18 cellular contexts compared by ENCODE assay signal in genomic region chr17:63704836-63705235, GRCh38. TPM values are rescaled to one million over a fixed set of nuclear protein-coding genes. Genes with fewer than 3 reads are reported as not detected.
A peak's percentile ranks its signal among the peaks of the same experiment; 100 is the strongest.
DNase-seq lines count a peak whose midpoint lies in the region; ATAC-seq and TF ChIP-seq lines count a peak whose summit lies in the region.
"Had no signal": no experiment of that assay in that cellular context is flagged by ENCODE, and none has a peak within 500 bp of the region (broad histone marks: within the 10 kb centered on the region; RNA-seq: fewer than 3 reads in every experiment).

No MANE protein-coding gene starts in this region.

- no peak for TF ChIP-seq CTCF in colonic mucosa (IDR thresholded peaks at IDR 0.05)
- no peak for TF ChIP-seq CTCF in WTC11 (IDR thresholded peaks at IDR 0.05)

- H3K27ac Mint-ChIP-seq in stimulated activated naive CD8-positive, alpha-beta T cell treated with anti-CD3 and anti-CD28 coated beads, Interleukin-15, Interleukin-2, amounts not matched to agents 100 ng/mL and 50 ng/mL, for 24 hours: peak overlapping the region; percentile 65
- H3K27ac Mint-ChIP-seq in T-helper 17 cell (no peak overlapping the region), naive B cell (peak overlapping the region in 3 of 6 donors; percentile 20 to 80 (median 79)), WTC11 (no peak overlapping the region)
- H3K27ac Mint-ChIP-seq: nephron progenitor cell had no signal

- no peak overlapping the region for H3K9ac ChIP-seq in colonic mucosa (ENCODE audit: low read depth in 2 of 2, low read length in 2 of 2)

- no peak overlapping the region for H3K27ac ChIP-seq in colonic mucosa

- no peak overlapping the region for H3K4me3 Mint-ChIP-seq in stimulated activated naive CD8-positive, alpha-beta T cell treated with anti-CD3 and anti-CD28 coated beads, Interleukin-15, Interleukin-2, amounts not matched to agents 100 ng/mL and 50 ng/mL, for 24 hours
- H3K4me3 Mint-ChIP-seq in T-helper 17 cell: peak overlapping the region; percentile 83
- peak overlapping the region in 5 of 8 donors; percentile 10 to 69 (median 29) for H3K4me3 Mint-ChIP-seq in naive B cell
- H3K4me3 Mint-ChIP-seq in WTC11: no peak overlapping the region
- no peak overlapping the region for H3K4me3 Mint-ChIP-seq in activated T-cell treated with anti-CD3 and anti-CD28 coated beads, Interleukin-2, amount 50 U/mL, for 4 hours
- H3K4me3 Mint-ChIP-seq: nephron progenitor cell had no signal

- no peaks in the 10 kb centered on the region for H3K4me1 ChIP-seq in colonic mucosa

- peaks cover 80% of the 10 kb centered on the region for H3K4me1 Mint-ChIP-seq in stimulated activated naive CD8-positive, alpha-beta T cell treated with anti-CD3 and anti-CD28 coated beads, Interleukin-15, Interleukin-2, amounts not matched to agents 100 ng/mL and 50 ng/mL, for 24 hours (ENCODE audit: low read depth)
- H3K4me1 Mint-ChIP-seq in T-helper 17 cell (peaks cover 68% of the 10 kb centered on the region), naive B cell (peaks cover 51 to 74% (median 72%) of the 10 kb centered on the region in 3 donors), WTC11 (peaks cover 21% of the 10 kb centered on the region)
- H3K4me1 Mint-ChIP-seq in activated T-cell treated with anti-CD3 and anti-CD28 coated beads, Interleukin-2, amount 50 U/mL, for 4 hours (ENCODE audit: low read depth): peaks cover 82% of the 10 kb centered on the region

- CTCF ChIA-PET in WTC11 (lab: Charles Lee): no interaction called here

- H3K4me3 ChIP-seq in colonic mucosa: no peak overlapping the region

- no peak for ATAC-seq in stimulated activated naive CD8-positive, alpha-beta T cell treated with anti-CD3 and anti-CD28 coated beads, Interleukin-15, Interleukin-2, amounts not matched to agents 100 U/mL and 50 U/mL, for 24 hours
- ATAC-seq in T-helper 17 cell: no peak
- no peak for ATAC-seq in naive B cell (ENCODE audit: low read depth in 2 of 2)
- ATAC-seq in WTC11: no peak
- no peak for ATAC-seq in activated T-cell treated with anti-CD3 and anti-CD28 coated beads, Interleukin-2, amount 50 U/mL, for 4 hours
- ATAC-seq: sciatic nerve had no signal

- peaks cover 34% of the 10 kb centered on the region for H3K36me3 Mint-ChIP-seq in stimulated activated naive CD8-positive, alpha-beta T cell treated with anti-CD3 and anti-CD28 coated beads, Interleukin-15, Interleukin-2, amounts not matched to agents 100 ng/mL and 50 ng/mL, for 24 hours (ENCODE audit: low read depth)
- no peaks in the 10 kb centered on the region for H3K36me3 Mint-ChIP-seq in T-helper 17 cell (ENCODE audit: low read depth)
- H3K36me3 Mint-ChIP-seq in naive B cell: peaks cover 0 to 8% of the 10 kb centered on the region in 2 donors
- H3K36me3 Mint-ChIP-seq in WTC11: peaks cover 31% of the 10 kb centered on the region
- H3K36me3 Mint-ChIP-seq in activated T-cell treated with anti-CD3 and anti-CD28 coated beads, Interleukin-2, amount 50 U/mL, for 4 hours (ENCODE audit: insufficient read depth): peaks cover 18% of the 10 kb centered on the region

- POLR2A ChIA-PET in WTC11 (lab: Charles Lee): no interaction called here

- no peak for DNase-seq in stimulated activated naive CD8-positive, alpha-beta T cell treated with anti-CD3 and anti-CD28 coated beads, Interleukin-15, Interleukin-2, amounts not matched to agents 100 U/mL and 50 U/mL, for 24 hours
- DNase-seq in T-helper 17 cell: no peak
- DNase-seq in naive B cell: no peak
- DNase-seq in colonic mucosa: no peak
- DNase-seq in WTC11 (ENCODE audit: low spot score): no peak
- no peak for DNase-seq in activated T-cell treated with anti-CD3 and anti-CD28 coated beads, Interleukin-2, amount 50 U/mL, for 4 hours
- DNase-seq: activated CD4-positive, alpha-beta T cell treated with anti-CD3 and anti-CD28 coated beads, Interleukin-2, amount 50 U/mL, for 1 hour; aorta; glutamatergic neuron; HCEC 1CT; KBM-7; NCI-H146; NCI-H2171; NCI-H526 treated with DMSO at 0.1 percent for 48 hours; nephron progenitor cell; stimulated activated CD4-positive, alpha-beta T cell treated with anti-CD3 and anti-CD28 coated beads, Interleukin-15, amount 100 ng/mL, for 24 hours had no signal

- no peaks in the 10 kb centered on the region for H3K9me3 ChIP-seq in T-helper 17 cell (ENCODE audit: control insufficient read depth, low read length, poor library complexity, severe bottlenecking)
- H3K9me3 ChIP-seq in colonic mucosa: no peaks in the 10 kb centered on the region

- no peaks in the 10 kb centered on the region for H3K27me3 Mint-ChIP-seq in stimulated activated naive CD8-positive, alpha-beta T cell treated with anti-CD3 and anti-CD28 coated beads, Interleukin-15, Interleukin-2, amounts not matched to agents 100 ng/mL and 50 ng/mL, for 24 hours
- H3K27me3 Mint-ChIP-seq in T-helper 17 cell: no peaks in the 10 kb centered on the region
- H3K27me3 Mint-ChIP-seq in naive B cell: no peaks in the 10 kb centered on the region
- peaks cover 6% of the 10 kb centered on the region; the same call in 1 of the 2 replicates for H3K27me3 Mint-ChIP-seq in WTC11 (ENCODE audit: low read depth)
- no peaks in the 10 kb centered on the region for H3K27me3 Mint-ChIP-seq in activated T-cell treated with anti-CD3 and anti-CD28 coated beads, Interleukin-2, amount 50 U/mL, for 4 hours (ENCODE audit: low read depth)

- no peaks in the 10 kb centered on the region for H3K27me3 ChIP-seq in colonic mucosa

- intact Hi-C loops in colonic mucosa (cut with DNase I): loop anchor here (10.0 kb wide), 1 partner anchor 280 kb away; no protein-coding TSS in a partner anchor

- H3K36me3 ChIP-seq in colonic mucosa: no peaks in the 10 kb centered on the region

- no peaks in the 10 kb centered on the region for H3K9me3 Mint-ChIP-seq in stimulated activated naive CD8-positive, alpha-beta T cell treated with anti-CD3 and anti-CD28 coated beads, Interleukin-15, Interleukin-2, amounts not matched to agents 100 ng/mL and 50 ng/mL, for 24 hours
- H3K9me3 Mint-ChIP-seq in naive B cell: no peaks in the 10 kb centered on the region
- H3K9me3 Mint-ChIP-seq in WTC11: no peaks in the 10 kb centered on the region
- H3K9me3 Mint-ChIP-seq in activated T-cell treated with anti-CD3 and anti-CD28 coated beads, Interleukin-2, amount 50 U/mL, for 4 hours: no peaks in the 10 kb centered on the region
- H3K9me3 Mint-ChIP-seq: nephron progenitor cell had no signal

TF ChIP-seq in WTC11, 78 proteins besides CTCF, POLR2A, EP300 and RAD21 (continues in another document):
- TF ChIP-seq IRF2 (CRISPR knock-in tag; IDR thresholded peaks at IDR 0.05; ENCODE audit: borderline replicate concordance, low read depth) (no peak), MXD4 (CRISPR knock-in tag; IDR thresholded peaks at IDR 0.05; ENCODE audit: borderline replicate concordance) (no peak), E2F4 (CRISPR knock-in tag; IDR thresholded peaks at IDR 0.05; ENCODE audit: borderline replicate concordance, low read depth) (no peak), ZNF423 (CRISPR knock-in tag; IDR thresholded peaks at IDR 0.05) (no peak), ZNF121 (CRISPR knock-in tag; IDR thresholded peaks at IDR 0.05) (no peak), ZNF138 (CRISPR knock-in tag; conservative IDR thresholded peaks at IDR 0.05) (no peak), EMX1 (CRISPR knock-in tag; IDR thresholded peaks at IDR 0.05) (no peak)
- TF ChIP-seq, protein P1, sequence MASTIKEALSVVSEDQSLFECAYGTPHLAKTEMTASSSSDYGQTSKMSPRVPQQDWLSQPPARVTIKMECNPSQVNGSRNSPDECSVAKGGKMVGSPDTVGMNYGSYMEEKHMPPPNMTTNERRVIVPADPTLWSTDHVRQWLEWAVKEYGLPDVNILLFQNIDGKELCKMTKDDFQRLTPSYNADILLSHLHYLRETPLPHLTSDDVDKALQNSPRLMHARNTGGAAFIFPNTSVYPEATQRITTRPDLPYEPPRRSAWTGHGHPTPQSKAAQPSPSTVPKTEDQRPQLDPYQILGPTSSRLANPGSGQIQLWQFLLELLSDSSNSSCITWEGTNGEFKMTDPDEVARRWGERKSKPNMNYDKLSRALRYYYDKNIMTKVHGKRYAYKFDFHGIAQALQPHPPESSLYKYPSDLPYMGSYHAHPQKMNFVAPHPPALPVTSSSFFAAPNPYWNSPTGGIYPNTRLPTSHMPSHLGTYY (CRISPR knock-in tag; IDR thresholded peaks at IDR 0.05): no peak
- TF ChIP-seq, protein P2, sequence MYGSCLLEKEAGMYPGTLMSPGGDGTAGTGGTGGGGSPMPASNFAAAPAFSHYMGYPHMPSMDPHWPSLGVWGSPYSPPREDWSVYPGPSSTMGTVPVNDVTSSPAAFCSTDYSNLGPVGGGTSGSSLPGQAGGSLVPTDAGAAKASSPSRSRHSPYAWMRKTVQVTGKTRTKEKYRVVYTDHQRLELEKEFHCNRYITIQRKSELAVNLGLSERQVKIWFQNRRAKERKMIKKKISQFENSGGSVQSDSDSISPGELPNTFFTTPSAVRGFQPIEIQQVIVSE (CRISPR knock-in tag; IDR thresholded peaks at IDR 0.05; ENCODE audit: borderline replicate concordance): no peak
- TF ChIP-seq, protein P3, sequence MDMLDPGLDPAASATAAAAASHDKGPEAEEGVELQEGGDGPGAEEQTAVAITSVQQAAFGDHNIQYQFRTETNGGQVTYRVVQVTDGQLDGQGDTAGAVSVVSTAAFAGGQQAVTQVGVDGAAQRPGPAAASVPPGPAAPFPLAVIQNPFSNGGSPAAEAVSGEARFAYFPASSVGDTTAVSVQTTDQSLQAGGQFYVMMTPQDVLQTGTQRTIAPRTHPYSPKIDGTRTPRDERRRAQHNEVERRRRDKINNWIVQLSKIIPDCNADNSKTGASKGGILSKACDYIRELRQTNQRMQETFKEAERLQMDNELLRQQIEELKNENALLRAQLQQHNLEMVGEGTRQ (CRISPR knock-in tag; IDR thresholded peaks at IDR 0.05): no peak

RNA-seq across cellular contexts. Expression of gene LIMD2, which starts 4.9 kb away (rescaled TPM):
- total RNA-seq in T-helper 17 cell: 100 to 1,000 TPM; 451 to 473 TPM
- 100 to 1,000 TPM; 557 to 994 (median 667) TPM for polyA plus RNA-seq in naive B cell (ENCODE audit: low read depth in 6 of 6)
- 1 to 10 TPM; 3.6 to 5.6 TPM for total RNA-seq in colonic mucosa
- 83.4 to 91.8 TPM (median 88.4 TPM) in 3 replicates for total RNA-seq in WTC11 (2021)
- total RNA-seq in activated T-cell treated with anti-CD3 and anti-CD28 coated beads, Interleukin-2, amount 50 U/mL, for 4 hours: 100 to 1,000 TPM; 119 to 169 (median 146) TPM

RNA-seq across cellular contexts. Expression of gene STRADA, which starts 36.8 kb away (rescaled TPM):
- total RNA-seq in T-helper 17 cell (10 to 100 TPM; 44.5 to 50.2 TPM), colonic mucosa (10 to 100 TPM; 15.6 to 19.9 TPM), WTC11 (2021) (36.6 to 43.1 TPM (median 41.2 TPM) in 3 replicates)
- polyA plus RNA-seq in naive B cell (ENCODE audit: low read depth in 6 of 6): 10 to 100 TPM; 21.1 to 33.2 (median 26.3) TPM
- 10 to 100 TPM; 35.8 to 37.7 (median 35.9) TPM for total RNA-seq in activated T-cell treated with anti-CD3 and anti-CD28 coated beads, Interleukin-2, amount 50 U/mL, for 4 hours

Comparison
In these comparisons a context has a peak if more than half of its experiments do, and no peak if none do; other contexts are left out.
1. H3K4me3 Mint-ChIP-seq: peak in T-helper 17 cell (single experiment) and naive B cell (5 of 8); none in stimulated activated naive CD8-positive, alpha-beta T cell treated with anti-CD3 and anti-CD28 coated beads, Interleukin-15, Interleukin-2, amounts not matched to agents 100 ng/mL and 50 ng/mL, for 24 hours (single experiment), WTC11 (single experiment) and activated T-cell treated with anti-CD3 and anti-CD28 coated beads, Interleukin-2, amount 50 U/mL, for 4 hours (single experiment).
2. RNA of gene LIMD2, which starts 4.9 kb away (total RNA-seq): 451 to 473 TPM in T-helper 17 cell, 119 to 169 TPM in activated T-cell treated with anti-CD3 and anti-CD28 coated beads, Interleukin-2, amount 50 U/mL, for 4 hours and 83.4 to 91.8 TPM in WTC11; 3.6 to 5.6 TPM in colonic mucosa; every median in the first group is over 10 times any median in the second.